In genomic region chr10:72692897-72693598, GRCh38 we compare ENCODE assay signal across 8 cellular contexts. TPM values are rescaled to one million over a fixed set of nuclear protein-coding genes. Genes with fewer than 3 reads are reported as not detected.
DNase-seq lines count a peak whose midpoint lies in the region; ATAC-seq lines count a peak whose summit lies in the region.

No MANE protein-coding gene starts in this region.

- H3K27me3 Mint-ChIP-seq in activated T-helper 2 cell treated with anti-CD3 and anti-CD28 coated beads, Interferon-gamma antibody, Interleukin-2, Interleukin-4, amounts not matched to agents 10 μg/mL and 5 μg/mL and 100 μg/mL, durations not matched to agents 14 hours and 24 hours and 36 hours (ENCODE audit: low read depth) = peaks cover 5% of the 10 kb centered on the region
- no peaks in the 10 kb centered on the region for H3K27me3 Mint-ChIP-seq in stimulated activated naive B cell treated with anti-CD40 and anti-IgM and Interleukin-4, amounts not matched to agents 10 μg/mL and 1 μg/mL and 100 μg/mL, for 72 hours

- H3K9me3 Mint-ChIP-seq in activated T-helper 2 cell treated with anti-CD3 and anti-CD28 coated beads, Interferon-gamma antibody, Interleukin-2, Interleukin-4, amounts not matched to agents 10 μg/mL and 5 μg/mL and 100 μg/mL, durations not matched to agents 14 hours and 24 hours and 36 hours = no peaks in the 10 kb centered on the region
- no peaks in the 10 kb centered on the region for H3K9me3 Mint-ChIP-seq in stimulated activated naive B cell treated with anti-CD40 and anti-IgM and Interleukin-4, amounts not matched to agents 10 μg/mL and 1 μg/mL and 100 μg/mL, for 72 hours

- intact Hi-C loops in activated T-helper 2 cell treated with anti-CD3 and anti-CD28 coated beads, Interferon-gamma antibody, Interleukin-2, Interleukin-4, amounts not matched to agents 10 μg/mL and 5 μg/mL and 100 μg/mL, durations not matched to agents 14 hours and 24 hours and 36 hours (cut with micrococcal nuclease) = loop anchor here (2.0 to 10.0 kb wide), 3 partner anchors 68 to 331 kb away; no protein-coding TSS in a partner anchor

- DNase-seq in NCI-H2196 (lab: John Stamatoyannopoulos, UW; ENCODE audit: unreplicated experiment) (peak; percentile 5), NCI-H2196 treated with DMSO at 0.1 percent for 48 hours (lab: John Stamatoyannopoulos, UW; ENCODE audit: unreplicated experiment) (no peak), ACHN (no peak)
- no peak for DNase-seq in activated T-helper 2 cell treated with anti-CD3 and anti-CD28 coated beads, Interferon-gamma antibody, Interleukin-2, Interleukin-4, amounts not matched to agents 10 μg/mL and 5 μg/mL and 100 μg/mL, durations not matched to agents 14 hours and 24 hours and 36 hours (ENCODE audit: low spot score)
- DNase-seq in stimulated activated naive B cell treated with anti-CD40 and anti-IgM and Interleukin-4, amounts not matched to agents 10 μg/mL and 1 μg/mL and 100 μg/mL, for 72 hours = no peak

- peak; percentile 2 to 4 for ATAC-seq in stimulated activated naive B cell treated with anti-CD40 and anti-IgM and Interleukin-4, amounts not matched to agents 10 μg/mL and 1 μg/mL and 100 μg/mL, for 72 hours (replicated peaks)
- ATAC-seq in HG02759 (IDR thresholded peaks at IDR 0.05; ENCODE audit: unreplicated experiment) = no peak

- H3K9ac ChIP-seq in HUES6 (ENCODE audit: low read length) = peak overlapping the region; percentile 89

- no peaks in the 10 kb centered on the region for H3K27me3 ChIP-seq in HUES6 (ENCODE audit: control insufficient read depth, insufficient read depth, low read length)

- H3K36me3 Mint-ChIP-seq in activated T-helper 2 cell treated with anti-CD3 and anti-CD28 coated beads, Interferon-gamma antibody, Interleukin-2, Interleukin-4, amounts not matched to agents 10 μg/mL and 5 μg/mL and 100 μg/mL, durations not matched to agents 14 hours and 24 hours and 36 hours (ENCODE audit: low read depth) = no peaks in the 10 kb centered on the region
- no peaks in the 10 kb centered on the region for H3K36me3 Mint-ChIP-seq in stimulated activated naive B cell treated with anti-CD40 and anti-IgM and Interleukin-4, amounts not matched to agents 10 μg/mL and 1 μg/mL and 100 μg/mL, for 72 hours

- no peaks in the 10 kb centered on the region for H3K9me3 ChIP-seq in HUES6 (ENCODE audit: control insufficient read depth, insufficient read depth, low read depth, low read length)
- H3K9me3 ChIP-seq in iPS-18c (ENCODE audit: control insufficient read depth, insufficient read depth, low read length) = no peaks in the 10 kb centered on the region

- peak overlapping the region; percentile 1 for H3K27ac Mint-ChIP-seq in activated T-helper 2 cell treated with anti-CD3 and anti-CD28 coated beads, Interferon-gamma antibody, Interleukin-2, Interleukin-4, amounts not matched to agents 10 μg/mL and 5 μg/mL and 100 μg/mL, durations not matched to agents 14 hours and 24 hours and 36 hours
- peak overlapping the region; percentile 53 for H3K27ac Mint-ChIP-seq in stimulated activated naive B cell treated with anti-CD40 and anti-IgM and Interleukin-4, amounts not matched to agents 10 μg/mL and 1 μg/mL and 100 μg/mL, for 72 hours

- H3K4me3 Mint-ChIP-seq in activated T-helper 2 cell treated with anti-CD3 and anti-CD28 coated beads, Interferon-gamma antibody, Interleukin-2, Interleukin-4, amounts not matched to agents 10 μg/mL and 5 μg/mL and 100 μg/mL, durations not matched to agents 14 hours and 24 hours and 36 hours (ENCODE audit: low read depth) = peak overlapping the region; percentile 84
- peak overlapping the region; percentile 89 to 90 for H3K4me3 Mint-ChIP-seq in stimulated activated naive B cell treated with anti-CD40 and anti-IgM and Interleukin-4, amounts not matched to agents 10 μg/mL and 1 μg/mL and 100 μg/mL, for 72 hours

- H3K4me1 Mint-ChIP-seq in activated T-helper 2 cell treated with anti-CD3 and anti-CD28 coated beads, Interferon-gamma antibody, Interleukin-2, Interleukin-4, amounts not matched to agents 10 μg/mL and 5 μg/mL and 100 μg/mL, durations not matched to agents 14 hours and 24 hours and 36 hours (ENCODE audit: low read depth) = peaks cover 27% of the 10 kb centered on the region
- H3K4me1 Mint-ChIP-seq in stimulated activated naive B cell treated with anti-CD40 and anti-IgM and Interleukin-4, amounts not matched to agents 10 μg/mL and 1 μg/mL and 100 μg/mL, for 72 hours = peaks cover 26 to 42% of the 10 kb centered on the region in 2 donors

- no peaks in the 10 kb centered on the region for H3K36me3 ChIP-seq in HUES6 (ENCODE audit: control insufficient read depth, insufficient read depth, low read length)

- H3K4me1 ChIP-seq in HUES6 (ENCODE audit: control insufficient read depth, insufficient read depth, low read length) = peaks cover 15% of the 10 kb centered on the region

- H3K4me3 ChIP-seq in HUES6 (ENCODE audit: low read depth, low read length) (peak overlapping the region; percentile 99), iPS-18c (ENCODE audit: insufficient read depth, low read depth, low read length) (peak overlapping the region; percentile 85)

- peak overlapping the region; percentile 38; the same call in 1 of the 2 replicates for H3K27ac ChIP-seq in HUES6 (ENCODE audit: low read depth, low read length)

- in situ Hi-C loops in ACHN (cut with HindIII; ENCODE audit: low pct_ligation_motif_present, low pct_unique_long_range_greater_than_20kb, low sequenced_read_pairs) = no loop called here

RNA-seq across cellular contexts. Expression of gene MCU, which starts 1.1 kb away (rescaled TPM):
- total RNA-seq in activated T-helper 2 cell treated with anti-CD3 and anti-CD28 coated beads, Interferon-gamma antibody, Interleukin-2, Interleukin-4, amounts not matched to agents 10 μg/mL and 5 μg/mL and 100 μg/mL, durations not matched to agents 14 hours and 24 hours and 36 hours = 11.6 and 13.2 TPM in 2 replicates
